In genomic region chr10:27197980-27198645, GRCh38 we compare ENCODE assay signal across 22 cellular contexts. TPM values are rescaled to one million over a fixed set of nuclear protein-coding genes. Genes with fewer than 3 reads are reported as not detected.
DNase-seq lines count a peak whose midpoint lies in the region; ATAC-seq and TF ChIP-seq lines count a peak whose summit lies in the region.
"Had no signal": no experiment of that assay in that cellular context is flagged by ENCODE, and none has a peak within 500 bp of the region (broad histone marks: within the 10 kb centered on the region; RNA-seq: fewer than 3 reads in every experiment).

No MANE protein-coding gene starts in this region.

- peaks cover 71% of the 10 kb centered on the region for H3K36me3 Mint-ChIP-seq in effector memory CD8-positive, alpha-beta T cell (ENCODE audit: insufficient read depth)
- H3K36me3 Mint-ChIP-seq in mesothelial cell of epicardium, result peaks cover 16% of the 10 kb centered on the region

- peaks cover 13% of the 10 kb centered on the region for H3K36me3 ChIP-seq in HAP-1 (replicated peaks)

- peaks cover 3 to 13% of the 10 kb centered on the region in 2 donors for H3K4me1 Mint-ChIP-seq in effector memory CD8-positive, alpha-beta T cell (ENCODE audit: low read depth in 2 of 2)
- H3K4me1 Mint-ChIP-seq in mesothelial cell of epicardium, result peaks cover 15% of the 10 kb centered on the region
- H3K4me1 Mint-ChIP-seq: CD14-positive monocyte; stimulated activated naive B cell treated with anti-CD40 and anti-IgM and Interleukin-4, amounts not matched to agents 10 μg/mL and 1 μg/mL and 100 μg/mL, for 72 hours had no signal

- H3K27me3 ChIP-seq in HAP-1 (ENCODE audit: low read depth), result no peaks in the 10 kb centered on the region
- H3K27me3 ChIP-seq: neutrophil, tibial nerve had no signal

- peak; percentile 1 for DNase-seq in NCI-H1436 (lab: John Stamatoyannopoulos, UW)
- no peak for DNase-seq in NCI-H1436 treated with DMSO at 0.1 percent for 48 hours (lab: John Stamatoyannopoulos, UW)
- peak; percentile 4 to 12 for DNase-seq in HAP-1 (ENCODE audit: low spot score in 2 of 2)
- DNase-seq in effector memory CD8-positive, alpha-beta T cell, result no peak
- DNase-seq in mesothelial cell of epicardium (ENCODE audit: low spot score in 2 of 2, unreplicated experiment in 2 of 2), result no peak
- DNase-seq in ecto neural progenitor cell (ENCODE audit: low spot score), result no peak
- DNase-seq in AG08395 (ENCODE audit: low spot score), result no peak
- DNase-seq: activated CD4-positive, alpha-beta T cell treated with anti-CD3 and anti-CD28 coated beads for 1 hour; foreskin fibroblast; GM23248; NCI-H146; NCI-H510A; retina; stimulated activated naive B cell treated with anti-CD40 and anti-IgM and Interleukin-4, amounts not matched to agents 10 μg/mL and 1 μg/mL and 100 μg/mL, for 72 hours; T-helper 9 cell had no signal

- H3K9me3 ChIP-seq in HAP-1, result no peaks in the 10 kb centered on the region
- H3K9me3 ChIP-seq: neutrophil, tibial nerve had no signal

- no peaks in the 10 kb centered on the region for H3K9me3 Mint-ChIP-seq in effector memory CD8-positive, alpha-beta T cell
- no peaks in the 10 kb centered on the region for H3K9me3 Mint-ChIP-seq in mesothelial cell of epicardium
- H3K9me3 Mint-ChIP-seq: activated T-helper 2 cell treated with anti-CD3 and anti-CD28 coated beads, Interferon-gamma antibody, Interleukin-2, Interleukin-4, amounts not matched to agents 10 μg/mL and 5 μg/mL and 100 μg/mL, durations not matched to agents 14 hours and 24 hours and 36 hours; CD14-positive monocyte; stimulated activated naive B cell treated with anti-CD40 and anti-IgM and Interleukin-4, amounts not matched to agents 10 μg/mL and 1 μg/mL and 100 μg/mL, for 72 hours had no signal

- peak overlapping the region; percentile 36 to 45 for H3K27ac Mint-ChIP-seq in effector memory CD8-positive, alpha-beta T cell
- peak overlapping the region; percentile 25 for H3K27ac Mint-ChIP-seq in mesothelial cell of epicardium
- H3K27ac Mint-ChIP-seq: activated T-helper 2 cell treated with anti-CD3 and anti-CD28 coated beads, Interferon-gamma antibody, Interleukin-2, Interleukin-4, amounts not matched to agents 10 μg/mL and 5 μg/mL and 100 μg/mL, durations not matched to agents 14 hours and 24 hours and 36 hours; stimulated activated naive B cell treated with anti-CD40 and anti-IgM and Interleukin-4, amounts not matched to agents 10 μg/mL and 1 μg/mL and 100 μg/mL, for 72 hours had no signal

- no peak overlapping the region for H3K4me3 ChIP-seq in HAP-1
- H3K4me3 ChIP-seq: GM23248, tibial nerve had no signal

- H3K27me3 Mint-ChIP-seq in effector memory CD8-positive, alpha-beta T cell, result no peaks in the 10 kb centered on the region
- H3K27me3 Mint-ChIP-seq in mesothelial cell of epicardium (ENCODE audit: low read depth), result no peaks in the 10 kb centered on the region
- H3K27me3 Mint-ChIP-seq: stimulated activated naive B cell treated with anti-CD40 and anti-IgM and Interleukin-4, amounts not matched to agents 10 μg/mL and 1 μg/mL and 100 μg/mL, for 72 hours had no signal

- ATAC-seq in effector memory CD8-positive, alpha-beta T cell (replicated peaks), result no peak
- ATAC-seq in HG02852 (IDR thresholded peaks at IDR 0.05; ENCODE audit: unreplicated experiment), result no peak
- ATAC-seq: HepG2; left lobe of liver; stimulated activated naive B cell treated with anti-CD40 and anti-IgM and Interleukin-4, amounts not matched to agents 10 μg/mL and 1 μg/mL and 100 μg/mL, for 72 hours had no signal

- no peak for TF ChIP-seq CTCF in mesothelial cell of epicardium (IDR thresholded peaks at IDR 0.05; ENCODE audit: unreplicated experiment)

- peaks cover 14% of the 10 kb centered on the region for H3K4me1 ChIP-seq in HAP-1
- H3K4me1 ChIP-seq: tibial nerve had no signal

- in situ Hi-C loops in HAP-1 (cut with MboI; ENCODE audit: low sequenced_read_pairs), result no loop called here

- no peak overlapping the region for H3K4me3 Mint-ChIP-seq in effector memory CD8-positive, alpha-beta T cell
- H3K4me3 Mint-ChIP-seq in mesothelial cell of epicardium, result no peak overlapping the region
- H3K4me3 Mint-ChIP-seq: CD14-positive monocyte; stimulated activated naive B cell treated with anti-CD40 and anti-IgM and Interleukin-4, amounts not matched to agents 10 μg/mL and 1 μg/mL and 100 μg/mL, for 72 hours had no signal

RNA-seq across cellular contexts. Expression of gene ACBD5, which starts 42.5 kb away (rescaled TPM):
- 21.2 to 23.3 TPM (median 23.1 TPM) in 3 replicates for total RNA-seq in mesothelial cell of epicardium

RNA-seq across cellular contexts. Expression of gene MASTL, which starts 43.0 kb away (rescaled TPM):
- total RNA-seq in mesothelial cell of epicardium, result 11.8 to 12.5 TPM (median 11.8 TPM) in 3 replicates

RNA-seq across cellular contexts. Expression of gene YME1L1, which starts 43.9 kb away (rescaled TPM):
- total RNA-seq in mesothelial cell of epicardium, result 103 to 114 TPM (median 113 TPM) in 3 replicates

Comparison
In these comparisons a context has a peak if more than half of its experiments do, and no peak if none do; other contexts are left out.
1. DNase-seq: peak in NCI-H1436 (single experiment) and HAP-1 (2 of 2); none in NCI-H1436 treated with DMSO at 0.1 percent for 48 hours (single experiment), effector memory CD8-positive, alpha-beta T cell (0 of 3), mesothelial cell of epicardium (0 of 2), ecto neural progenitor cell (single experiment) and AG08395 (single experiment).